8 cellular contexts compared by ENCODE assay signal in the genomic region with DNA sequence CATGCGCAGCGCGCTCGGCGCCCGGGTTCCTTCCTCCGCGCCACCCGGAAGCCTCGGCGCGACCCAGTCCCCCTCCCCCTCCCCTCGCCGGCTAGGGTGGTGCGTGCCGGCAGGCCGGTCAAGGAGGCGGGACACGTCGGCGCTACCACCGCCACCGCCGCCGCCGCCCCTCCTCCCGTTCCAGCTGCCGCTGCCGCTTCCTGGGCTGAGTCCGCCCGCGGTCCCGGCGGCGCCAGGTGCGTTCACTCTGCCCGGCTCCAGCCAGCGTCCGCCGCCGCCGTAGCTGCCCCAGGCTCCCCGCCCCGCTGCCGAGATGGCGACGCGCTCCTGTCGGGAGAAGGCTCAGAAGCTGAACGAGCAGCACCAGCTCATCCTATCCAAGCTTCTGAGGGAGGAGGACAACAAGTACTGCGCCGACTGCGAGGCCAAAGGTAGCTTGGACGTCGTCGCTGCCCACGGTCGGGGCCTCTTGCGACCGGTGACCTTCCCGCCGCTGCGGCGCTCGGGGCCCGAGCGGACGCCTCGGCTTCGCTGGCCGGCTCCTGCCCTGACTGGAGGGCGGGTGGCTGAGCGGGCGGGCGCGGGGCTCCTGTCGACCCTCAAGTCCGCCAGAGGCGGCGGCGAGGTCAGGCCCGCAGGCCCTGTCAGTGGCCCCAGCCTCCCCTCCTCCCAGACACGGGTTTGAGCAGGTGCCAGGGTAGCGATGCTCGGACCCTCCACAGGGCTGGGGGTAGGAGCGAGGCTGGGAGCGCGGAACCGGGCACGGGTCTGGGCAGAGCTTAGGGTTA. TPM values are rescaled to one million over a fixed set of nuclear protein-coding genes. Genes with fewer than 3 reads are reported as not detected.
DNase-seq lines count a peak whose midpoint lies in the region; ATAC-seq and TF ChIP-seq lines count a peak whose summit lies in the region.

SMAP1 (plus strand) TSS at position 173 of the 788 bp plus-strand sequence; CDS start at position 314, 141 bp downstream.

- TF ChIP-seq CTCF in PC-9 (conservative IDR thresholded peaks at IDR 0.05), result no peak

- H3K27me3 Mint-ChIP-seq in activated T-cell treated with anti-CD3 and anti-CD28 coated beads, Interleukin-2, amount 50 U/mL, for 4 hours (ENCODE audit: low read depth), result no peaks in the 10 kb centered on the region

- peak within 1 kb of the TSS; percentile 95 for H3K4me2 ChIP-seq in PC-9

- H2AFZ ChIP-seq in PC-9, result peak within 1 kb of the TSS; percentile 99

- CTCF ChIA-PET in PC-9 (lab: Charles Lee), result interaction anchor here (0.6 kb wide), 2 partner anchors 17 to 163 kb away, joined by 3 to 4 read pairs; no protein-coding TSS in a partner anchor

- BruUV-seq in PC-9 (replicated peaks; lab: Mats Ljungman, UMichigan), result no TSS peak

- 0% methylated on average over 82 to 90 of the region's 90 CpGs for WGBS in esophagus, 2 donors

- no peak; the same call in 1 of the 2 replicates for TF ChIP-seq RAD21 in Ishikawa (IDR thresholded peaks at IDR 0.05; ENCODE audit: low read depth)

- peaks cover 48% of the 10 kb centered on the region for H3K79me2 ChIP-seq in PC-9 (ENCODE audit: low read depth)

- no peaks in the 10 kb centered on the region for H3K9me3 Mint-ChIP-seq in activated T-cell treated with anti-CD3 and anti-CD28 coated beads, Interleukin-2, amount 50 U/mL, for 4 hours

- H3F3A ChIP-seq in PC-9 (ENCODE audit: insufficient read depth, low read depth), result no peaks in the 10 kb centered on the region; the same call in 1 of the 2 replicates

- TF ChIP-seq EP300 in Ishikawa (IDR thresholded peaks at IDR 0.05; ENCODE audit: borderline replicate concordance), result peak; percentile 55; the same call in 1 of the 2 replicates

- H3K9ac ChIP-seq in muscle layer of colon (ENCODE audit: low read length), result peak within 1 kb of the TSS; percentile 70

- H3K36me3 ChIP-seq in PC-9 (ENCODE audit: low read depth), result no peaks in the 10 kb centered on the region
- H3K36me3 ChIP-seq in esophagus (ENCODE audit: control insufficient read depth in 2 of 2, insufficient read depth in 2 of 2, low read length in 1 of 2), result no peaks in the 10 kb centered on the region
- no peaks in the 10 kb centered on the region for H3K36me3 ChIP-seq in muscle layer of colon (ENCODE audit: insufficient read depth, low read length)

- H3K4me3 ChIP-seq in PC-9, result peak within 1 kb of the TSS; percentile 72
- peak within 1 kb of the TSS; percentile 60 to 97 for H3K4me3 ChIP-seq in esophagus (ENCODE audit: low read depth in 1 of 2, low read length in 2 of 2)
- H3K4me3 ChIP-seq in muscle layer of colon (ENCODE audit: low read depth in 1 of 2, low read length in 2 of 2), result peak within 1 kb of the TSS; percentile 83 to 96

- H3K4me3 Mint-ChIP-seq in activated T-cell treated with anti-CD3 and anti-CD28 coated beads, Interleukin-2, amount 50 U/mL, for 4 hours, result peak within 1 kb of the TSS; percentile 86

- H3K27me3 ChIP-seq in PC-9 (ENCODE audit: insufficient read depth, low read depth) (no peaks in the 10 kb centered on the region), esophagus (ENCODE audit: control insufficient read depth in 1 of 2, insufficient read depth in 2 of 2, low read length in 2 of 2) (no peaks in the 10 kb centered on the region), muscle layer of colon (ENCODE audit: control insufficient read depth in 1 of 2, insufficient read depth in 2 of 2, low read length in 2 of 2) (no peaks in the 10 kb centered on the region)

- H4K20me1 ChIP-seq in PC-9 (ENCODE audit: insufficient read depth), result peaks cover 2% of the 10 kb centered on the region

- POLR2A ChIA-PET in PC-9 (lab: Charles Lee; ENCODE audit: unreplicated experiment), result interaction anchor here (0.6 to 1.2 kb wide), 6 partner anchors 27 to 752 kb away, joined by 3 to 9 read pairs (median 4); partner anchors contain the start of genes FAM135A and SDHAF4

- H3K9me3 ChIP-seq in PC-9 (ENCODE audit: insufficient read depth, low read depth) (no peaks in the 10 kb centered on the region), esophagus (ENCODE audit: control insufficient read depth in 2 of 2, insufficient read depth in 1 of 2, low read depth in 1 of 2, low read length in 1 of 2) (no peaks in the 10 kb centered on the region), muscle layer of colon (ENCODE audit: low read length) (no peaks in the 10 kb centered on the region)

- peak; percentile 93 for ATAC-seq in GM21619 (IDR thresholded peaks at IDR 0.05; ENCODE audit: unreplicated experiment)
- peak; percentile 95 to 97 for ATAC-seq in activated T-cell treated with anti-CD3 and anti-CD28 coated beads, Interleukin-2, amount 50 U/mL, for 4 hours

- DNase-seq in DMS53 treated with DMSO at 0.1 percent for 48 hours (lab: John Stamatoyannopoulos, UW; ENCODE audit: unreplicated experiment) (peak; percentile 94), PC-9 (peak; percentile 77 to 98)
- DNase-seq in activated T-cell treated with anti-CD3 and anti-CD28 coated beads, Interleukin-2, amount 50 U/mL, for 4 hours, result peak; percentile 93
- peak; percentile 86 to 88 for DNase-seq in stimulated activated CD8-positive, alpha-beta memory T cell treated with anti-CD3 and anti-CD28 coated beads, Interleukin-7, amount 100 ng/mL, for 1 hour (ENCODE audit: low read depth in 2 of 2)

- H3K4me1 Mint-ChIP-seq in activated T-cell treated with anti-CD3 and anti-CD28 coated beads, Interleukin-2, amount 50 U/mL, for 4 hours (ENCODE audit: low read depth), result peaks cover 55% of the 10 kb centered on the region

- H3K9me2 ChIP-seq in PC-9 (ENCODE audit: insufficient read depth), result no peaks in the 10 kb centered on the region

- H3K4me1 ChIP-seq in PC-9 (replicated peaks; ENCODE audit: insufficient read depth) (peaks cover 22% of the 10 kb centered on the region), esophagus (ENCODE audit: control insufficient read depth in 2 of 2, insufficient read depth in 2 of 2, low read length in 1 of 2) (peaks cover 0 to 4% of the 10 kb centered on the region in 2 donors), muscle layer of colon (ENCODE audit: insufficient read depth, low read length) (peaks cover 14% of the 10 kb centered on the region)

- peak within 1 kb of the TSS; percentile 71 for H3K27ac ChIP-seq in PC-9
- peak within 1 kb of the TSS; percentile 94 to 96 for H3K27ac ChIP-seq in esophagus (ENCODE audit: low read depth in 2 of 2, low read length in 1 of 2)
- H3K27ac ChIP-seq in muscle layer of colon (ENCODE audit: low read depth, low read length), result peak within 1 kb of the TSS; percentile 93

- no peaks in the 10 kb centered on the region for H3K36me3 Mint-ChIP-seq in activated T-cell treated with anti-CD3 and anti-CD28 coated beads, Interleukin-2, amount 50 U/mL, for 4 hours (ENCODE audit: insufficient read depth)

- intact Hi-C loops in PC-9 (cut with micrococcal nuclease; ENCODE audit: unreplicated experiment), result loop anchor here (1.0 to 5.0 kb wide), 2 partner anchors 102 to 256 kb away; partner anchors contain the start of genes FAM135A and SDHAF4

TF ChIP-seq in Ishikawa, 13 proteins besides CTCF, POLR2A, EP300 and RAD21:
- TF ChIP-seq CREB1 (IDR thresholded peaks at IDR 0.05; ENCODE audit: low read depth) (no peak), ZBTB7A (IDR thresholded peaks at IDR 0.05; ENCODE audit: low read depth) (0 out of 2 replicates have a peak, but pooled peaks have one; percentile 52), FOXM1 (IDR thresholded peaks at IDR 0.05; ENCODE audit: borderline replicate concordance, low read depth) (no peak), TCF12 (IDR thresholded peaks at IDR 0.05; ENCODE audit: low read depth) (peak; percentile 59; the same call in 1 of the 2 replicates), TAF1 (IDR thresholded peaks at IDR 0.05; ENCODE audit: low read depth) (0 out of 2 replicates have a peak, but pooled peaks have one; percentile 67), MAX (IDR thresholded peaks at IDR 0.05) (peak; percentile 66), EGR1 (IDR thresholded peaks at IDR 0.05) (0 out of 2 replicates have a peak, but pooled peaks have one; percentile 34), YY1 (IDR thresholded peaks at IDR 0.05; ENCODE audit: low read depth) (peak; percentile 57; the same call in 1 of the 2 replicates)
TF ChIP-seq in Ishikawa: peak in this region for 6.

RNA-seq across cellular contexts. Expression of gene SMAP1, which starts in this region (rescaled TPM):
- 20.6 and 29.3 TPM in 2 replicates for total RNA-seq in PC-9 (2021)
- 10 to 100 TPM; 21.1 to 23.2 (median 22.6) TPM for total RNA-seq in activated T-cell treated with anti-CD3 and anti-CD28 coated beads, Interleukin-2, amount 50 U/mL, for 4 hours
- polyA plus RNA-seq in esophagus, result 10 to 100 TPM; 19.2 to 24.8 TPM

Comparison
In these comparisons a context has a peak if more than half of its experiments do, and no peak if none do; other contexts are left out.
1. Peak in every context shown above with its lines: DNase-seq, ATAC-seq, H3K4me3 ChIP-seq and H3K27ac ChIP-seq.